Comparison of ENCODE assay signal across 8 cellular contexts in the genomic region with DNA sequence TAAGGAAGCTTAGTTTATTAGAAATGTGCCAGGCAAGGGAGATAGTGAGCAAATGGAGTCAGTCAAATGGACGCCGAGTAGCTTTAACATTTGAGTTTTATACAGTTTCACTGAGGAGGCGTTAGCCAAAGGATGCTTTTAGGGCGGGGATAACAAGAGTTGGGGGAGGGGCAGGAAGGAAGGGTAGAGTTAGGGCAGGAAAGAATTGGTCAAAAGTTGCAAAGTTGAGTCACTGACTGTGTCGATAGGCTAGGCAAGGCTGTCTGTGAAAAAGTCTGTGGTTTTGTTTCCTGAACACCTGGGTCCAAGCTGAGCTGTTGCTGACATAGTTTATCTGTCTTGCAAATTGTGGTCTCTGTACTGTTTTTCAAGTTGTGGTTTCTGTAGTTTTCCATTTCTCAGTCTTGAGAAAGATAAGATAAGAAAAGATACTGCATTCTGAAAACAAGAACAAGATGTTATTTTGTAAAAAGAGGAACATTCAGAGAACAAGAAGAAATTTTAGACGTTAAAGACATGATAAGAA.
A peak's percentile ranks its signal among the peaks of the same experiment; 100 is the strongest.
DNase-seq lines count a peak whose midpoint lies in the region; ATAC-seq and TF ChIP-seq lines count a peak whose summit lies in the region.

No MANE protein-coding gene starts in this region.

- POLR2A ChIA-PET in SK-N-SH (lab: Yijun Ruan, JAX), result no interaction called here

- H3K36me3 ChIP-seq in SK-N-SH (replicated peaks in 1 of 2; ENCODE audit: control insufficient read depth in 1 of 2, insufficient read depth in 2 of 2, low read length in 1 of 2) (no peaks in the 10 kb centered on the region), spleen (no peaks in the 10 kb centered on the region)

- no peaks in the 10 kb centered on the region for H3K27me3 ChIP-seq in SK-N-SH (ENCODE audit: insufficient read depth)
- no peaks in the 10 kb centered on the region for H3K27me3 ChIP-seq in spleen (replicated peaks in 1 of 7)

- ATAC-seq in SK-N-SH treated with all-trans-retinoic acid at 6 μM for 48 hours (no peak), HG03521 (IDR thresholded peaks at IDR 0.05; ENCODE audit: unreplicated experiment) (peak; percentile 99)

- no peak for TF ChIP-seq RAD21 in SK-N-SH (IDR thresholded peaks at IDR 0.05; ENCODE audit: low read length)

- 54% methylated on average over 6 of the region's 6 CpGs for WGBS in SK-N-SH (ENCODE audit: low lambda C conversion rate)
- WGBS in spleen, 5 donors, result 6 to 18% (median 12%) methylated on average over 6 of the region's 6 CpGs

- H3K4me3 ChIP-seq in SK-N-SH (ENCODE audit: low read depth in 2 of 2, low read length in 1 of 2) (no peak overlapping the region), spleen (peak overlapping the region in 1 of 8 donors; percentile 45)

- H3F3A ChIP-seq in SK-N-SH (replicated peaks; ENCODE audit: insufficient read depth), result no peaks in the 10 kb centered on the region

- H3K9ac ChIP-seq in SK-N-SH, result no peak overlapping the region

- H3K9me3 ChIP-seq in SK-N-SH, result no peaks in the 10 kb centered on the region
- H3K9me3 ChIP-seq in spleen, result peaks cover 0 to 93% (median 52%) of the 10 kb centered on the region in 8 donors

- TF ChIP-seq CTCF in SK-N-SH (IDR thresholded peaks at IDR 0.05) (no peak), spleen (IDR thresholded peaks at IDR 0.05 in 8 of 11, conservative IDR thresholded peaks at IDR 0.05 in 3 of 11) (no peak)

- H3K4me1 ChIP-seq in SK-N-SH (ENCODE audit: control insufficient read depth in 1 of 2, insufficient read depth in 2 of 2, low read depth in 1 of 2, low read length in 1 of 2) (no peaks in the 10 kb centered on the region; a peak in 1 of 4 replicates), spleen (peaks cover 13 to 71% (median 42%) of the 10 kb centered on the region in 6 donors)

- 0 out of 2 replicates have a peak overlapping the region, but pooled peaks have one; percentile 22 for H2AFZ ChIP-seq in SK-N-SH (ENCODE audit: low read depth)

- intact Hi-C loops in spleen (cut with DNase I; ENCODE audit: low total_unique reads), result no loop called here

- H3K79me2 ChIP-seq in SK-N-SH (ENCODE audit: insufficient read depth), result no peaks in the 10 kb centered on the region

- DNase-seq in SK-N-SH (no peak), spleen (peak; percentile 77), NCI-H1436 treated with DMSO at 0.1 percent for 48 hours (lab: John Stamatoyannopoulos, UW) (no peak), hypothalamus (lab: John Stamatoyannopoulos, UW) (no peak)
- peak; percentile 65 to 87 for DNase-seq in activated CD4-positive, alpha-beta T cell treated with anti-CD3 and anti-CD28 coated beads for 24 hours (ENCODE audit: low read depth in 2 of 2)
- peak; percentile 69 for DNase-seq in effector CD4-positive, alpha-beta T cell

- no peak overlapping the region for H3K27ac ChIP-seq in SK-N-SH (ENCODE audit: low read depth in 2 of 2, low read length in 1 of 2)
- peak overlapping the region; percentile 85 to 98 (median 96) for H3K27ac ChIP-seq in spleen

- no peaks in the 10 kb centered on the region for H4K20me1 ChIP-seq in SK-N-SH (ENCODE audit: insufficient read depth)

- no peak for TF ChIP-seq POLR2A in spleen (IDR thresholded peaks at IDR 0.05)

- no peak overlapping the region for H3K4me2 ChIP-seq in SK-N-SH

- TF ChIP-seq EP300 in SK-N-SH (IDR thresholded peaks at IDR 0.05; ENCODE audit: borderline replicate concordance in 1 of 2, low read depth in 1 of 2, low read length in 1 of 2), result no peak

- CTCF ChIA-PET in SK-N-SH (lab: Yijun Ruan, JAX), result no interaction called here

- no peaks in the 10 kb centered on the region for H3K9me2 ChIP-seq in SK-N-SH

TF ChIP-seq in SK-N-SH, 30 proteins besides CTCF, POLR2A, EP300 and RAD21 (continues in another document):
- TF ChIP-seq MXI1 (IDR thresholded peaks at IDR 0.05; ENCODE audit: low read depth, low read length), result no peak
- TF ChIP-seq NRF1 (IDR thresholded peaks at IDR 0.05; ENCODE audit: low read depth, low read length), result no peak
- TF ChIP-seq ELF1 (IDR thresholded peaks at IDR 0.05), result no peak
- no peak for TF ChIP-seq TEAD4 (IDR thresholded peaks at IDR 0.05; ENCODE audit: borderline replicate concordance, insufficient read depth)
- TF ChIP-seq SMC3 (IDR thresholded peaks at IDR 0.05; ENCODE audit: low read depth, low read length), result no peak
- no peak for TF ChIP-seq SIN3A (IDR thresholded peaks at IDR 0.05; ENCODE audit: borderline replicate concordance, low read depth, low read length)
- TF ChIP-seq, protein P1, sequence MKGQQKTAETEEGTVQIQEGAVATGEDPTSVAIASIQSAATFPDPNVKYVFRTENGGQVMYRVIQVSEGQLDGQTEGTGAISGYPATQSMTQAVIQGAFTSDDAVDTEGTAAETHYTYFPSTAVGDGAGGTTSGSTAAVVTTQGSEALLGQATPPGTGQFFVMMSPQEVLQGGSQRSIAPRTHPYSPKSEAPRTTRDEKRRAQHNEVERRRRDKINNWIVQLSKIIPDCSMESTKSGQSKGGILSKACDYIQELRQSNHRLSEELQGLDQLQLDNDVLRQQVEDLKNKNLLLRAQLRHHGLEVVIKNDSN (IDR thresholded peaks at IDR 0.05; ENCODE audit: borderline replicate concordance, low read depth), result no peak
- TF ChIP-seq TAF1 (IDR thresholded peaks at IDR 0.05; ENCODE audit: borderline replicate concordance, low read depth, low read length), result no peak
- TF ChIP-seq, protein P2, sequence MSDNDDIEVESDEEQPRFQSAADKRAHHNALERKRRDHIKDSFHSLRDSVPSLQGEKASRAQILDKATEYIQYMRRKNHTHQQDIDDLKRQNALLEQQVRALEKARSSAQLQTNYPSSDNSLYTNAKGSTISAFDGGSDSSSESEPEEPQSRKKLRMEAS (IDR thresholded peaks at IDR 0.05; ENCODE audit: low read depth), result no peak

TF ChIP-seq in SK-N-SH treated with all-trans-retinoic acid at 6 μM for 48 hours, 23 proteins besides CTCF, POLR2A, EP300 and RAD21:
- TF ChIP-seq OSR1 (CRISPR knock-in tag; IDR thresholded peaks at IDR 0.05) (no peak), RARB (CRISPR knock-in tag; IDR thresholded peaks at IDR 0.05) (no peak), ZNF8 (CRISPR knock-in tag; IDR thresholded peaks at IDR 0.05) (no peak), TOX (CRISPR knock-in tag; IDR thresholded peaks at IDR 0.05; ENCODE audit: borderline replicate concordance) (no peak), ZNF70 (CRISPR knock-in tag; IDR thresholded peaks at IDR 0.05) (no peak)
- TF ChIP-seq, protein P3, sequence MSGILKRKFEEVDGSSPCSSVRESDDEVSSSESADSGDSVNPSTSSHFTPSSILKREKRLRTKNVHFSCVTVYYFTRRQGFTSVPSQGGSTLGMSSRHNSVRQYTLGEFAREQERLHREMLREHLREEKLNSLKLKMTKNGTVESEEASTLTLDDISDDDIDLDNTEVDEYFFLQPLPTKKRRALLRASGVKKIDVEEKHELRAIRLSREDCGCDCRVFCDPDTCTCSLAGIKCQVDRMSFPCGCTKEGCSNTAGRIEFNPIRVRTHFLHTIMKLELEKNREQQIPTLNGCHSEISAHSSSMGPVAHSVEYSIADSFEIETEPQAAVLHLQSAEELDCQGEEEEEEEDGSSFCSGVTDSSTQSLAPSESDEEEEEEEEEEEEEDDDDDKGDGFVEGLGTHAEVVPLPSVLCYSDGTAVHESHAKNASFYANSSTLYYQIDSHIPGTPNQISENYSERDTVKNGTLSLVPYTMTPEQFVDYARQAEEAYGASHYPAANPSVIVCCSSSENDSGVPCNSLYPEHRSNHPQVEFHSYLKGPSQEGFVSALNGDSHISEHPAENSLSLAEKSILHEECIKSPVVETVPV (CRISPR knock-in tag; IDR thresholded peaks at IDR 0.05), result no peak

Comparison
In these comparisons a context has a peak if more than half of its experiments do, and no peak if none do; other contexts are left out.
1. DNase-seq: peak in activated CD4-positive, alpha-beta T cell treated with anti-CD3 and anti-CD28 coated beads for 24 hours (2 of 2), effector CD4-positive, alpha-beta T cell (single experiment) and spleen (single experiment); none in SK-N-SH (single experiment), NCI-H1436 treated with DMSO at 0.1 percent for 48 hours (single experiment) and hypothalamus (0 of 51).
2. H3K27ac ChIP-seq: peak in spleen (8 of 8); none in SK-N-SH (0 of 2).